8 cellular contexts compared by ENCODE assay signal in the genomic region with DNA sequence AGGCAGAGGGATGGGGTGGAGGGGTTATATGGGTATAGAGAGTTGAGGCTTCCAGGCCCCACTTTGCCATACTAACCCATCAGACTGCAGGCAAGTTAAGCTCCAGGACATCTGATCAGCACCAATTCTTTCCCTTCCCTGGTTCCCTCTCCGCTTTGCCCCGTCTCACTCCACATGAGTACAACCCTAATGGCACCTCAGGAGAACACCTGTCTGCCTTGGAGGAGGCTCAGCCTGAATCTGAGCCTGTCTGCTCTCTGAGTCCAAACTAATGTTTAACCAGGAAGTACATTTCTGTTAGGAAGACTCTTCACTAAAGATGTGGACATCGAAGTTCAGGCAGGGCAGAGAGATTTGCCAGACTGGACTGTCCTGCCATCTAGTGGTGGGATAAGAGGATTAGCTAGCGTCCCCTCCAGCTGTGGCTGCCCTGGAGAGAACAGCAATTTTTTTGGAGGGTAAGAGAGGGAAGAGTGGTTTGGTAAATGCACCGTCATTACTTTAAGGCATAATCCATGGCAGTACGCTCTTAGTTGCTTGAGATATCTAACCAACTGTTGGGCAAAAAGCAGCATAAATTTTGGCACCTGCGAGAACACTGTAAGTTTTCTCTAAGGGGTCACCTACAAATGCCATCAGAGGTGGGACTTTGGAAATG. TPM values are rescaled to one million over a fixed set of nuclear protein-coding genes. Genes with fewer than 3 reads are reported as not detected.
DNase-seq lines count a peak whose midpoint lies in the region; ATAC-seq and TF ChIP-seq lines count a peak whose summit lies in the region.

No MANE protein-coding gene starts in this region.

- H3K4me3 Mint-ChIP-seq in activated T-helper 1 cell treated with anti-CD3 and anti-CD28 coated beads, Interleukin-12 subunit alpha, Interleukin-12 subunit beta, Interleukin-2, Interleukin-4 antibody, amounts not matched to agents 30 ng/mL and 10 ng/mL and 1 ng/mL, durations not matched to agents 14 hours and 24 hours and 36 hours: no peak overlapping the region

- POLR2A ChIA-PET in RWPE1 (lab: Yijun Ruan, JAX; ENCODE audit: low non-redundant PET): no interaction called here

- ATAC-seq in GM19025 (IDR thresholded peaks at IDR 0.05; ENCODE audit: low read depth, unreplicated experiment): peak; percentile 80

- intact Hi-C loops in activated T-helper 1 cell treated with anti-CD3 and anti-CD28 coated beads, Interleukin-12 subunit alpha, Interleukin-12 subunit beta, Interleukin-2, Interleukin-4 antibody, amounts not matched to agents 30 ng/mL and 10 ng/mL and 1 ng/mL, durations not matched to agents 14 hours and 24 hours and 36 hours (cut with micrococcal nuclease): loop anchor here (1.0 to 5.0 kb wide), 4 partner anchors 68 to 214 kb away; no protein-coding TSS in a partner anchor

- H3K4me1 Mint-ChIP-seq in activated T-helper 1 cell treated with anti-CD3 and anti-CD28 coated beads, Interleukin-12 subunit alpha, Interleukin-12 subunit beta, Interleukin-2, Interleukin-4 antibody, amounts not matched to agents 30 ng/mL and 10 ng/mL and 1 ng/mL, durations not matched to agents 14 hours and 24 hours and 36 hours (ENCODE audit: low read depth): peaks cover 12% of the 10 kb centered on the region

- no peak overlapping the region for H3K4me3 ChIP-seq in LNCaP clone FGC (ENCODE audit: low read depth, low read length)
- no peak overlapping the region for H3K4me3 ChIP-seq in tibial nerve

- 30 to 32% methylated on average over 7 of the region's 7 CpGs for WGBS in tibial nerve, 2 donors

- no peak overlapping the region for H3K27ac Mint-ChIP-seq in activated T-helper 1 cell treated with anti-CD3 and anti-CD28 coated beads, Interleukin-12 subunit alpha, Interleukin-12 subunit beta, Interleukin-2, Interleukin-4 antibody, amounts not matched to agents 30 ng/mL and 10 ng/mL and 1 ng/mL, durations not matched to agents 14 hours and 24 hours and 36 hours

- peaks cover 0 to 7% of the 10 kb centered on the region in 2 donors for H3K27me3 ChIP-seq in tibial nerve

- no peaks in the 10 kb centered on the region for H3K9me3 Mint-ChIP-seq in activated T-helper 1 cell treated with anti-CD3 and anti-CD28 coated beads, Interleukin-12 subunit alpha, Interleukin-12 subunit beta, Interleukin-2, Interleukin-4 antibody, amounts not matched to agents 30 ng/mL and 10 ng/mL and 1 ng/mL, durations not matched to agents 14 hours and 24 hours and 36 hours

- TF ChIP-seq CTCF in LNCaP clone FGC (IDR thresholded peaks at IDR 0.05; ENCODE audit: control insufficient read depth, extremely low read depth, insufficient read depth) (peak; percentile 95), RWPE1 (conservative IDR thresholded peaks at IDR 0.05; ENCODE audit: low read depth) (peak; percentile 88), tibial nerve (IDR thresholded peaks at IDR 0.05) (peak; percentile 81 to 91 (median 86))

- DNase-seq in AG20443 (ENCODE audit: low spot score) (peak; percentile 91), LNCaP clone FGC (ENCODE audit: low read depth) (peak; percentile 88), RWPE1 (ENCODE audit: low spot score) (peak; percentile 88), fibroblast of the conjunctiva (ENCODE audit: low read depth) (peak; percentile 90), nucleus accumbens (lab: John Stamatoyannopoulos, UW) (peak in 49 of 56 donors; percentile 7 to 81 (median 50)), tibial nerve (ENCODE audit: low spot score in 2 of 2) (peak; percentile 35 to 65)
- DNase-seq in activated T-helper 1 cell treated with anti-CD3 and anti-CD28 coated beads, Interleukin-12 subunit alpha, Interleukin-12 subunit beta, Interleukin-2, Interleukin-4 antibody, amounts not matched to agents 30 ng/mL and 10 ng/mL and 1 ng/mL, durations not matched to agents 14 hours and 24 hours and 36 hours (ENCODE audit: low spot score): peak; percentile 45

- peak in 1 of 2 donors; percentile 40 for TF ChIP-seq EP300 in tibial nerve (IDR thresholded peaks at IDR 0.05)

- H3K9me3 ChIP-seq in tibial nerve: no peaks in the 10 kb centered on the region

- CTCF ChIA-PET in RWPE1 (lab: Yijun Ruan, JAX): interaction anchor here (0.6 to 1.9 kb wide), 9 partner anchors 13 to 158 kb away, joined by 3 to 12 read pairs (median 4); no protein-coding TSS in a partner anchor

- no peak overlapping the region for H3K27ac ChIP-seq in RWPE1
- H3K27ac ChIP-seq in tibial nerve: peak overlapping the region in 1 of 4 donors; percentile 26

- H3K4me1 ChIP-seq in tibial nerve: peaks cover 0 to 15% (median 0%) of the 10 kb centered on the region in 4 donors

- H3K27me3 Mint-ChIP-seq in activated T-helper 1 cell treated with anti-CD3 and anti-CD28 coated beads, Interleukin-12 subunit alpha, Interleukin-12 subunit beta, Interleukin-2, Interleukin-4 antibody, amounts not matched to agents 30 ng/mL and 10 ng/mL and 1 ng/mL, durations not matched to agents 14 hours and 24 hours and 36 hours (ENCODE audit: insufficient read depth): peaks cover 29% of the 10 kb centered on the region

- H3K36me3 ChIP-seq in tibial nerve: no peaks in the 10 kb centered on the region

- no peaks in the 10 kb centered on the region for H3K36me3 Mint-ChIP-seq in activated T-helper 1 cell treated with anti-CD3 and anti-CD28 coated beads, Interleukin-12 subunit alpha, Interleukin-12 subunit beta, Interleukin-2, Interleukin-4 antibody, amounts not matched to agents 30 ng/mL and 10 ng/mL and 1 ng/mL, durations not matched to agents 14 hours and 24 hours and 36 hours (ENCODE audit: low read depth)

- no peak for TF ChIP-seq POLR2A in tibial nerve (IDR thresholded peaks at IDR 0.05)

RNA-seq across cellular contexts. Expression of gene LRRC75A, which starts 29.2 kb away (rescaled TPM):
- 1.6 TPM in 2 replicates for total RNA-seq in activated T-helper 1 cell treated with anti-CD3 and anti-CD28 coated beads, Interleukin-12 subunit alpha, Interleukin-12 subunit beta, Interleukin-2, Interleukin-4 antibody, amounts not matched to agents 30 ng/mL and 10 ng/mL and 1 ng/mL, durations not matched to agents 14 hours and 24 hours and 36 hours
- 10 to 100 TPM in 1 of 4 donors, 1 to 10 TPM in 3; 2.9 to 10.3 (median 5.4) TPM for total RNA-seq in tibial nerve

RNA-seq across cellular contexts. Expression of gene ZNF287, which starts 47.8 kb away (rescaled TPM):
- total RNA-seq in activated T-helper 1 cell treated with anti-CD3 and anti-CD28 coated beads, Interleukin-12 subunit alpha, Interleukin-12 subunit beta, Interleukin-2, Interleukin-4 antibody, amounts not matched to agents 30 ng/mL and 10 ng/mL and 1 ng/mL, durations not matched to agents 14 hours and 24 hours and 36 hours: 4.8 and 7.1 TPM in 2 replicates
- total RNA-seq in tibial nerve: 10 to 100 TPM in 2 of 4 donors, 1 to 10 TPM in 2; 4.8 to 11.0 (median 8.8) TPM
